Comparison of ENCODE assay signal across 8 cellular contexts in the genomic region with DNA sequence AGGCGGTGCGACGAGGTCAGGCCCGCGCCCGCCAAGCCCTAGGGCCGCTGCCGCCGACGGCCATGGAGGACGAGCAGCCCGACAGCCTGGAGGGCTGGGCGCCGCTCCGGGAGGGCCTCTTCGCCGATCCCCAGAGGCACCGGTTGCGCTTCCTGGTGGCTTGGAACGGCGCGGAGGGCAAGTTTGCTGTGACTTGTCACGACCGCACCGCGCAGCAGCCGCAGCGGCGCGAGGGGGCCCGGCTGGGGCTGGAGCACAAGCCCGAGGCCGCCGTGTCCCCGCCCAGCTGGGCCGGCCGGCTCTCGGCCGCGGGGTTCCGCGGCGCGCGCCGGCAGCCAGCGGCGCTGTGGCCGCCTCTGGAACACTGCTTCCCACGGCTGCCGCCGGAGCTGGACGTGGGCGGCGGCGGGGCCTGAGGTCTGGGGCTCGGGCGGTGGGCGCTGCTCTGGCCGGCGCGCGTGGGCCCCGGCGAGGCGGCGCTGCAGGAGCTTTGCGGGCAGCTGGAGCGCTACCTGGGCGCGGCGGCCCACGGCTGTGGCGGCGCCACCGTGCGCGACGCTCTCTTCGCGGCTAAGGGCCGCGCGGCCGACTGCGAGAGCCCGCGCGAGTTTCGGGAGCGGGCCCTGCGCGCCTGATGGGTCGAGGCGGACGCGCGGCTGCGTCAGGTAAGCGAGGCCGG. TPM values are rescaled to one million over a fixed set of nuclear protein-coding genes. Genes with fewer than 3 reads are reported as not detected.
A peak's percentile ranks its signal among the peaks of the same experiment; 100 is the strongest.
DNase-seq lines count a peak whose midpoint lies in the region; ATAC-seq, FAIRE-seq and TF ChIP-seq lines count a peak whose summit lies in the region.
"Not testable (repeated sequence)": the region's sequence is repeated elsewhere in the genome, so short reads cannot be mapped to it uniquely, and the experiment has no call there.

No MANE protein-coding gene starts in this region.

- H3K27me3 ChIP-seq in BLaER1, result not testable (repeated sequence)

- H3K4me2 ChIP-seq in BLaER1, result peak overlapping the region; percentile 63

- not testable (repeated sequence) for H3K36me3 ChIP-seq in BLaER1; mucosa of descending colon (ENCODE audit: low read depth)

- not testable (repeated sequence) for TF ChIP-seq CTCF in WI38 (IDR thresholded peaks at IDR 0.05; ENCODE audit: low read depth, low read length); astrocyte of the cerebellum (IDR thresholded peaks at IDR 0.05; ENCODE audit: low read depth, low read length, missing control alignments); mucosa of descending colon (IDR thresholded peaks at IDR 0.05)

- peak overlapping the region; percentile 77 for H3K27ac ChIP-seq in BLaER1

- H3K4me3 ChIP-seq in BLaER1 (peak overlapping the region; percentile 71), WI38 (ENCODE audit: low read depth, low read length) (peak overlapping the region; percentile 44), astrocyte of the cerebellum (ENCODE audit: low read depth, low read length) (peak overlapping the region; percentile 32)
- H3K4me3 ChIP-seq in mucosa of descending colon, result not testable (repeated sequence)

- FAIRE-seq in frontal cortex (lab: Jason Lieb, UNC), result not testable (repeated sequence)

- H3K9ac ChIP-seq in BLaER1, result peak overlapping the region; percentile 71

- intact Hi-C loops in mucosa of descending colon (cut with DNase I, micrococcal nuclease), result not testable (repeated sequence)

- ATAC-seq in GM21381 (IDR thresholded peaks at IDR 0.05; ENCODE audit: unreplicated experiment), result peak; percentile 54
- peak; percentile 55 for ATAC-seq in HG03520 (IDR thresholded peaks at IDR 0.05; ENCODE audit: unreplicated experiment)
- peak; percentile 87 for ATAC-seq in mucosa of descending colon

- not testable (repeated sequence) for H3K9me3 ChIP-seq in BLaER1, mucosa of descending colon

- not testable (repeated sequence) for H4K20me1 ChIP-seq in BLaER1

- DNase-seq in astrocyte of the cerebellum (ENCODE audit: low read depth), result not testable (repeated sequence)
- DNase-seq in frontal cortex (ENCODE audit: low spot score in 2 of 2), result peak; percentile 12 to 19
- peak; percentile 7 to 45 (median 41) for DNase-seq in mucosa of descending colon
- peak; percentile 2 for DNase-seq in stimulated activated CD8-positive, alpha-beta memory T cell treated with anti-CD3 and anti-CD28 coated beads, Interleukin-12 subunit alpha, Interleukin-12 subunit beta, amount 100 ng/mL, for 1 hour (ENCODE audit: low read depth)

- in situ Hi-C loops in astrocyte of the cerebellum (cut with HindIII; ENCODE audit: low sequenced_read_pairs), result not testable (repeated sequence)

- H3K4me1 ChIP-seq in BLaER1; mucosa of descending colon (ENCODE audit: low read depth): not testable (repeated sequence)

RNA-seq across cellular contexts. Expression of a gene that starts 25.4 kb away (rescaled TPM):
- 0.82 TPM for total RNA-seq in frontal cortex
- total RNA-seq in mucosa of descending colon, result 1 to 10 TPM in 1 of 3 donors, under 1 TPM in 1, not detected in 1; 0.80 to 1.3 TPM
